39 cellular contexts compared by ENCODE assay signal in genomic region chrX:77264490-77264889, GRCh38.
"Had no signal": no experiment of that assay in that cellular context is flagged by ENCODE, and none has a peak within 500 bp of the region (broad histone marks: within the 10 kb centered on the region; RNA-seq: fewer than 3 reads in every experiment).

No MANE protein-coding gene starts in this region.

- H3K4me1 Mint-ChIP-seq: activated naive CD4-positive, alpha-beta T cell treated with anti-CD3 and anti-CD28 coated beads, Interleukin-2, amount 10 ng/mL, durations not matched to agents 7 days and 5 days; activated naive CD4-positive, alpha-beta T cell treated with anti-CD3 and anti-CD28 coated beads, Interleukin-2, amount 50 U/mL, for 24 hours; activated naive CD8-positive, alpha-beta T cell treated with anti-CD3 and anti-CD28 coated beads for 36 hours; activated naive CD8-positive, alpha-beta T cell treated with anti-CD3 and anti-CD28 coated beads, Interleukin-2, amount 10 ng/mL, durations not matched to agents 7 days and 5 days; activated naive CD8-positive, alpha-beta T cell treated with anti-CD3 and anti-CD28 coated beads, Interleukin-2, amount 50 U/mL, for 24 hours; activated T-helper 17 cell treated with anti-CD3 and anti-CD28 coated beads, Interleukin-2, amount 50 U/mL, for 72 hours; brain; central memory CD8-positive, alpha-beta T cell had no signal

- H3K9me3 ChIP-seq: body of pancreas had no signal

- ATAC-seq: activated naive CD4-positive, alpha-beta T cell treated with anti-CD3 and anti-CD28 coated beads, Interleukin-2, amount 50 U/mL, for 72 hours; activated naive CD8-positive, alpha-beta T cell treated with anti-CD3 and anti-CD28 coated beads, Interleukin-2, amount 50 U/mL, for 24 hours; activated T-cell treated with anti-CD3 and anti-CD28 coated beads, Interleukin-2, amount 50 U/mL, for 4 hours; activated T-cell treated with anti-CD3 and anti-CD28 coated beads, Interleukin-2, amount 50 U/mL, for 72 hours; activated T-helper 17 cell treated with anti-CD3 and anti-CD28 coated beads, Interleukin-2, amount 50 U/mL, for 72 hours; body of pancreas had no signal

- DNase-seq: activated effector memory CD4-positive, alpha-beta T cell treated with anti-CD3 and anti-CD28 coated beads, Interleukin-2, amount 50 U/mL, for 16 hours; activated effector memory CD4-positive, alpha-beta T cell treated with Interleukin-2 at 50 U/mL for 16 hours; activated gamma-delta T cell; activated gamma-delta T cell treated with Interleukin-2 at 50 U/mL for 16 hours; activated naive CD4-positive, alpha-beta T cell; activated naive CD4-positive, alpha-beta T cell treated with anti-CD3 and anti-CD28 coated beads for 36 hours; activated naive CD4-positive, alpha-beta T cell treated with anti-CD3 and anti-CD28 coated beads, Interleukin-2, amount 10 ng/mL, durations not matched to agents 7 days and 5 days; activated naive CD4-positive, alpha-beta T cell treated with anti-CD3 and anti-CD28 coated beads, Interleukin-2, amount 50 U/mL, for 16 hours; activated naive CD4-positive, alpha-beta T cell treated with Interleukin-2 at 50 U/mL for 16 hours; activated naive CD8-positive, alpha-beta T cell treated with anti-CD3 and anti-CD28 coated beads for 36 hours; activated naive CD8-positive, alpha-beta T cell treated with anti-CD3 and anti-CD28 coated beads, Interleukin-2, amount 10 ng/mL, durations not matched to agents 7 days and 5 days; activated naive CD8-positive, alpha-beta T cell treated with anti-CD3 and anti-CD28 coated beads, Interleukin-2, amount 50 U/mL, for 24 hours; activated T-cell treated with anti-CD3 and anti-CD28 coated beads, Interleukin-2, amount 50 U/mL, for 24 hours; activated T-cell treated with anti-CD3 and anti-CD28 coated beads, Interleukin-2, amount 50 U/mL, for 4 hours; activated T-cell treated with anti-CD3 and anti-CD28 coated beads, Interleukin-2, amount 50 U/mL, for 48 hours; activated T-cell treated with anti-CD3 and anti-CD28 coated beads, Interleukin-2, amount 50 U/mL, for 72 hours; adrenal gland; amniotic stem cell; amygdala; anterior cingulate cortex; aorta; body of pancreas; brain microvascular endothelial cell; caudate nucleus; central memory CD4-positive, alpha-beta T cell; cerebellar nuclear complex had no signal

- H3K27me3 Mint-ChIP-seq: activated naive CD4-positive, alpha-beta T cell treated with anti-CD3 and anti-CD28 coated beads, Interleukin-2, amount 10 ng/mL, durations not matched to agents 7 days and 5 days; activated naive CD4-positive, alpha-beta T cell treated with anti-CD3 and anti-CD28 coated beads, Interleukin-2, amount 50 U/mL, for 24 hours; activated naive CD8-positive, alpha-beta T cell; activated naive CD8-positive, alpha-beta T cell treated with anti-CD3 and anti-CD28 coated beads for 36 hours; activated naive CD8-positive, alpha-beta T cell treated with anti-CD3 and anti-CD28 coated beads, Interleukin-2, amount 10 ng/mL, durations not matched to agents 7 days and 5 days; activated naive CD8-positive, alpha-beta T cell treated with anti-CD3 and anti-CD28 coated beads, Interleukin-2, amount 50 U/mL, for 24 hours; activated T-helper 17 cell treated with anti-CD3 and anti-CD28 coated beads, Interleukin-2, amount 50 U/mL, for 72 hours; brain; central memory CD8-positive, alpha-beta T cell had no signal

- FAIRE-seq: astrocyte, bronchial epithelial cell had no signal

- H3K4me1 ChIP-seq: adrenal gland, ascending aorta, body of pancreas, breast epithelium had no signal

- H3K36me3 Mint-ChIP-seq: activated naive CD4-positive, alpha-beta T cell treated with anti-CD3 and anti-CD28 coated beads, Interleukin-2, amount 10 ng/mL, durations not matched to agents 7 days and 5 days; activated naive CD4-positive, alpha-beta T cell treated with anti-CD3 and anti-CD28 coated beads, Interleukin-2, amount 50 U/mL, for 24 hours; activated naive CD8-positive, alpha-beta T cell treated with anti-CD3 and anti-CD28 coated beads for 36 hours; activated naive CD8-positive, alpha-beta T cell treated with anti-CD3 and anti-CD28 coated beads, Interleukin-2, amount 10 ng/mL, durations not matched to agents 7 days and 5 days; brain had no signal

- H3K4me3 Mint-ChIP-seq: activated naive CD4-positive, alpha-beta T cell treated with anti-CD3 and anti-CD28 coated beads for 36 hours; activated naive CD4-positive, alpha-beta T cell treated with anti-CD3 and anti-CD28 coated beads, Interleukin-2, amount 10 ng/mL, durations not matched to agents 7 days and 5 days; activated naive CD4-positive, alpha-beta T cell treated with anti-CD3 and anti-CD28 coated beads, Interleukin-2, amount 50 U/mL, for 24 hours; activated naive CD8-positive, alpha-beta T cell; activated naive CD8-positive, alpha-beta T cell treated with anti-CD3 and anti-CD28 coated beads for 36 hours; activated naive CD8-positive, alpha-beta T cell treated with anti-CD3 and anti-CD28 coated beads, Interleukin-2, amount 10 ng/mL, durations not matched to agents 7 days and 5 days; activated naive CD8-positive, alpha-beta T cell treated with anti-CD3 and anti-CD28 coated beads, Interleukin-2, amount 50 U/mL, for 24 hours; activated T-cell treated with anti-CD3 and anti-CD28 coated beads, Interleukin-2, amount 50 U/mL, for 24 hours; activated T-cell treated with anti-CD3 and anti-CD28 coated beads, Interleukin-2, amount 50 U/mL, for 4 hours; activated T-cell treated with anti-CD3 and anti-CD28 coated beads, Interleukin-2, amount 50 U/mL, for 72 hours; activated T-helper 1 cell treated with anti-CD3 and anti-CD28 coated beads, Interleukin-12 subunit alpha, Interleukin-12 subunit beta, Interleukin-2, Interleukin-4 antibody, amounts not matched to agents 30 ng/mL and 10 ng/mL and 1 ng/mL, durations not matched to agents 14 hours and 24 hours and 36 hours; activated T-helper 17 cell treated with anti-CD3 and anti-CD28 coated beads, Interleukin-2, amount 50 U/mL, for 72 hours; brain; central memory CD8-positive, alpha-beta T cell had no signal

- H3K27ac Mint-ChIP-seq: activated naive CD4-positive, alpha-beta T cell treated with anti-CD3 and anti-CD28 coated beads for 36 hours; activated naive CD4-positive, alpha-beta T cell treated with anti-CD3 and anti-CD28 coated beads, Interleukin-2, amount 10 ng/mL, durations not matched to agents 7 days and 5 days; activated naive CD4-positive, alpha-beta T cell treated with anti-CD3 and anti-CD28 coated beads, Interleukin-2, amount 50 U/mL, for 24 hours; activated naive CD4-positive, alpha-beta T cell treated with anti-CD3 and anti-CD28 coated beads, Interleukin-2, amount 50 U/mL, for 72 hours; activated naive CD8-positive, alpha-beta T cell; activated naive CD8-positive, alpha-beta T cell treated with anti-CD3 and anti-CD28 coated beads for 36 hours; activated naive CD8-positive, alpha-beta T cell treated with anti-CD3 and anti-CD28 coated beads, Interleukin-2, amount 10 ng/mL, durations not matched to agents 7 days and 5 days; activated naive CD8-positive, alpha-beta T cell treated with anti-CD3 and anti-CD28 coated beads, Interleukin-2, amount 50 U/mL, for 24 hours; activated T-cell treated with anti-CD3 and anti-CD28 coated beads, Interleukin-2, amount 50 U/mL, for 24 hours; activated T-cell treated with anti-CD3 and anti-CD28 coated beads, Interleukin-2, amount 50 U/mL, for 72 hours; activated T-helper 1 cell treated with anti-CD3 and anti-CD28 coated beads, Interleukin-12 subunit alpha, Interleukin-12 subunit beta, Interleukin-2, Interleukin-4 antibody, amounts not matched to agents 30 ng/mL and 10 ng/mL and 1 ng/mL, durations not matched to agents 14 hours and 24 hours and 36 hours; activated T-helper 17 cell treated with anti-CD3 and anti-CD28 coated beads, Interleukin-2, amount 50 U/mL, for 72 hours; activated T-helper 2 cell treated with anti-CD3 and anti-CD28 coated beads, Interferon-gamma antibody, Interleukin-2, Interleukin-4, amounts not matched to agents 10 μg/mL and 5 μg/mL and 100 μg/mL, durations not matched to agents 14 hours and 24 hours and 36 hours; brain had no signal

- H3K36me3 ChIP-seq: adrenal gland, ascending aorta, brain microvascular endothelial cell, breast epithelium, cardiac muscle cell had no signal

- H3K27ac ChIP-seq: adrenal gland, ascending aorta, body of pancreas, brain microvascular endothelial cell, breast epithelium, cardiac muscle cell had no signal

- H3K4me3 ChIP-seq: adrenal gland, ascending aorta, body of pancreas, breast epithelium, cardiac muscle cell had no signal

- H3K27me3 ChIP-seq: adrenal gland, ascending aorta, body of pancreas, brain microvascular endothelial cell, breast epithelium, cardiac muscle cell had no signal
